In genomic region chr9:92609142-92609500, GRCh38 we compare ENCODE assay signal across 8 cellular contexts.
DNase-seq lines count a peak whose midpoint lies in the region; ATAC-seq and TF ChIP-seq lines count a peak whose summit lies in the region.

No MANE protein-coding gene starts in this region.

- TF ChIP-seq POLR2A in right lobe of liver (IDR thresholded peaks at IDR 0.05) (no peak), testis (IDR thresholded peaks at IDR 0.05) (no peak)

- peaks cover 4% of the 10 kb centered on the region for H3K4me1 Mint-ChIP-seq in activated naive CD8-positive, alpha-beta T cell treated with anti-CD3 and anti-CD28 coated beads for 36 hours

- no peak overlapping the region for H3K4me3 Mint-ChIP-seq in activated naive CD8-positive, alpha-beta T cell treated with anti-CD3 and anti-CD28 coated beads for 36 hours

- intact Hi-C loops in right lobe of liver (cut with DNase I): no loop called here
- intact Hi-C loops in testis (cut with DNase I; ENCODE audit: low total_unique reads): no loop called here

- H3K4me3 ChIP-seq in right lobe of liver (no peak overlapping the region), testis (no peak overlapping the region)

- H3K9me3 ChIP-seq in right lobe of liver (no peaks in the 10 kb centered on the region), testis (no peaks in the 10 kb centered on the region)

- H3K27ac ChIP-seq in right lobe of liver (no peak overlapping the region), testis (peak overlapping the region; percentile 63 to 68)

- TF ChIP-seq CTCF in right lobe of liver (IDR thresholded peaks at IDR 0.05): no peak
- no peak for TF ChIP-seq CTCF in testis (IDR thresholded peaks at IDR 0.05)

- no peaks in the 10 kb centered on the region for H3K27me3 Mint-ChIP-seq in activated naive CD8-positive, alpha-beta T cell treated with anti-CD3 and anti-CD28 coated beads for 36 hours

- peaks cover 11% of the 10 kb centered on the region for H3K36me3 Mint-ChIP-seq in activated naive CD8-positive, alpha-beta T cell treated with anti-CD3 and anti-CD28 coated beads for 36 hours

- WGBS in right lobe of liver (ENCODE audit: insufficient coverage, low coverage, low lambda C conversion rate, missing lambda C conversion rate): 65% methylated on average over 5 of the region's 5 CpGs
- WGBS in testis, 2 donors: 40 to 63% methylated on average over 4 to 5 of the region's 5 CpGs

- H3K9me3 Mint-ChIP-seq in activated naive CD8-positive, alpha-beta T cell treated with anti-CD3 and anti-CD28 coated beads for 36 hours: peaks cover 6% of the 10 kb centered on the region

- no peaks in the 10 kb centered on the region for H3K27me3 ChIP-seq in right lobe of liver
- H3K27me3 ChIP-seq in testis: no peaks in the 10 kb centered on the region

- ATAC-seq in right lobe of liver: peak in 3 of 4 donors; percentile 17 to 40 (median 27)

- H3K27ac Mint-ChIP-seq in activated naive CD8-positive, alpha-beta T cell treated with anti-CD3 and anti-CD28 coated beads for 36 hours: no peak overlapping the region

- H3K4me1 ChIP-seq in right lobe of liver: peaks cover 0 to 5% (median 0%) of the 10 kb centered on the region in 4 donors
- H3K4me1 ChIP-seq in testis: peaks cover 27% of the 10 kb centered on the region

- H3K36me3 ChIP-seq in right lobe of liver (peaks cover 0 to 3% (median 0%) of the 10 kb centered on the region in 4 donors), testis (ENCODE audit: low read depth, missing control alignments) (no peaks in the 10 kb centered on the region)

- DNase-seq in NCI-H1092 treated with DMSO at 0.1 percent for 48 hours (lab: John Stamatoyannopoulos, UW) (peak; percentile 69), astrocyte of the hippocampus (ENCODE audit: low read depth, low spot score) (peak; percentile 48), right lobe of liver (no peak), testis (no peak), cerebellar nuclear complex (lab: John Stamatoyannopoulos, UW) (no peak), kidney glomerular epithelial cell (lab: John Stamatoyannopoulos, UW) (no peak), glomerular visceral epithelial cell (ENCODE audit: extremely low spot score) (no peak)
- DNase-seq in activated naive CD8-positive, alpha-beta T cell treated with anti-CD3 and anti-CD28 coated beads for 36 hours: no peak

Comparison
In these comparisons a context has a peak if more than half of its experiments do, and no peak if none do; other contexts are left out.
1. DNase-seq: peak in NCI-H1092 treated with DMSO at 0.1 percent for 48 hours (single experiment) and astrocyte of the hippocampus (single experiment); none in right lobe of liver (0 of 3), testis (single experiment), activated naive CD8-positive, alpha-beta T cell treated with anti-CD3 and anti-CD28 coated beads for 36 hours (single experiment), cerebellar nuclear complex (0 of 2), kidney glomerular epithelial cell (single experiment) and glomerular visceral epithelial cell (single experiment).
2. H3K27ac ChIP-seq: peak in testis (2 of 2); none in right lobe of liver (0 of 3).